9 cellular contexts compared by ENCODE assay signal in genomic region chrX:110315541-110315940, GRCh38. TPM values are rescaled to one million over a fixed set of nuclear protein-coding genes. Genes with fewer than 3 reads are reported as not detected.
DNase-seq lines count a peak whose midpoint lies in the region; ATAC-seq and TF ChIP-seq lines count a peak whose summit lies in the region.
"Had no signal": no experiment of that assay in that cellular context is flagged by ENCODE, and none has a peak within 500 bp of the region (broad histone marks: within the 10 kb centered on the region; RNA-seq: fewer than 3 reads in every experiment).

No MANE protein-coding gene starts in this region.

- no peaks in the 10 kb centered on the region for H3K27me3 Mint-ChIP-seq in activated naive CD8-positive, alpha-beta T cell treated with anti-CD3 and anti-CD28 coated beads for 36 hours
- H3K27me3 Mint-ChIP-seq in natural killer cell (ENCODE audit: low read depth in 2 of 2) = no peaks in the 10 kb centered on the region

- peak; percentile 18 for ATAC-seq in HG02610 (IDR thresholded peaks at IDR 0.05; ENCODE audit: unreplicated experiment)
- no peak for ATAC-seq in natural killer cell
- ATAC-seq in HG02852 (IDR thresholded peaks at IDR 0.05; ENCODE audit: unreplicated experiment) = no peak

- H3K4me3 Mint-ChIP-seq in activated naive CD8-positive, alpha-beta T cell treated with anti-CD3 and anti-CD28 coated beads for 36 hours = peak overlapping the region; percentile 63
- H3K4me3 Mint-ChIP-seq in natural killer cell = peak overlapping the region; percentile 75

- no peak for DNase-seq in GM12864 (ENCODE audit: low read depth)
- DNase-seq in activated naive CD8-positive, alpha-beta T cell treated with anti-CD3 and anti-CD28 coated beads for 36 hours = no peak
- DNase-seq in natural killer cell = no peak
- no peak for DNase-seq in midbrain (lab: John Stamatoyannopoulos, UW)
- DNase-seq in dedifferentiated amniotic fluid mesenchymal stem cell (ENCODE audit: extremely low spot score) = no peak
- DNase-seq: NCI-H1417 treated with DMSO at 0.1 percent for 48 hours, WERI-Rb-1 had no signal

- no peaks in the 10 kb centered on the region for H3K9me3 Mint-ChIP-seq in activated naive CD8-positive, alpha-beta T cell treated with anti-CD3 and anti-CD28 coated beads for 36 hours
- H3K9me3 Mint-ChIP-seq in natural killer cell = no peaks in the 10 kb centered on the region

- intact Hi-C loops in natural killer cell (cut with micrococcal nuclease) = loop anchor here (5.0 kb wide), 1 partner anchor 78 kb away; no protein-coding TSS in a partner anchor

- H3K4me3 ChIP-seq in GM12864 (ENCODE audit: low read depth, low read length) = peak overlapping the region; percentile 19; the same call in 1 of the 2 replicates

- H3K4me1 Mint-ChIP-seq in activated naive CD8-positive, alpha-beta T cell treated with anti-CD3 and anti-CD28 coated beads for 36 hours = peaks cover 36% of the 10 kb centered on the region
- peaks cover 26 to 28% of the 10 kb centered on the region in 2 donors for H3K4me1 Mint-ChIP-seq in natural killer cell

- peaks cover 3% of the 10 kb centered on the region for H3K36me3 Mint-ChIP-seq in activated naive CD8-positive, alpha-beta T cell treated with anti-CD3 and anti-CD28 coated beads for 36 hours
- H3K36me3 Mint-ChIP-seq in natural killer cell = no peaks in the 10 kb centered on the region

- no peak overlapping the region for H3K27ac Mint-ChIP-seq in activated naive CD8-positive, alpha-beta T cell treated with anti-CD3 and anti-CD28 coated beads for 36 hours
- H3K27ac Mint-ChIP-seq in natural killer cell = no peak overlapping the region

- TF ChIP-seq CTCF in GM12864 (IDR thresholded peaks at IDR 0.05; ENCODE audit: low read depth, low read length, missing control alignments) = no peak
- TF ChIP-seq CTCF in natural killer cell (IDR thresholded peaks at IDR 0.05) = no peak

RNA-seq across cellular contexts. Expression of gene AMMECR1, which starts 2.3 kb away (rescaled TPM):
- total RNA-seq in activated naive CD8-positive, alpha-beta T cell treated with anti-CD3 and anti-CD28 coated beads for 36 hours = 10 to 100 TPM; 11.6 to 11.8 TPM
- total RNA-seq in natural killer cell = 10 to 100 TPM in 2 of 3 donors, 1 to 10 TPM in 1; 10.0 to 16.7 (median 11.5) TPM

RNA-seq across cellular contexts. Expression of gene RTL9, which starts 43.1 kb away (rescaled TPM):
- not detected for total RNA-seq in activated naive CD8-positive, alpha-beta T cell treated with anti-CD3 and anti-CD28 coated beads for 36 hours
- not detected for total RNA-seq in natural killer cell
